In genomic region chr18:71784777-71785176, GRCh38 we compare ENCODE assay signal across 10 cellular contexts.
DNase-seq lines count a peak whose midpoint lies in the region; ATAC-seq and TF ChIP-seq lines count a peak whose summit lies in the region.
"Had no signal": no experiment of that assay in that cellular context is flagged by ENCODE, and none has a peak within 500 bp of the region (broad histone marks: within the 10 kb centered on the region; RNA-seq: fewer than 3 reads in every experiment).

No MANE protein-coding gene starts in this region.

- no peaks in the 10 kb centered on the region for H3F3A ChIP-seq in DOHH2 (ENCODE audit: control insufficient read depth, insufficient read depth)

- DNase-seq in H4 (ENCODE audit: low spot score) = peak; percentile 30
- peak; percentile 65 for DNase-seq in OCI-M1 (lab: John Stamatoyannopoulos, UW)
- DNase-seq in glomerular endothelial cell (ENCODE audit: extremely low read depth, low read depth, low spot score) = peak; percentile 20
- DNase-seq in nucleus accumbens (lab: John Stamatoyannopoulos, UW) = no peak
- DNase-seq in GF-D8 (lab: John Stamatoyannopoulos, UW) = no peak
- DNase-seq in cerebellar nuclear complex (lab: John Stamatoyannopoulos, UW) = no peak
- DNase-seq: activated CD4-positive, alpha-beta T cell treated with anti-CD3 and anti-CD28 coated beads, Interleukin-2, amount 10 ng/mL, durations not matched to agents 7 days and 5 days had no signal

- H3K4me1 ChIP-seq in DOHH2 (ENCODE audit: control insufficient read depth, low read length) = no peaks in the 10 kb centered on the region

- no peak overlapping the region for H3K4me2 ChIP-seq in DOHH2 (ENCODE audit: low read length)

- TF ChIP-seq CTCF in DOHH2 (IDR thresholded peaks at IDR 0.05; ENCODE audit: low read depth, low read length, poor library complexity, severe bottlenecking) = peak; percentile 60

- H3K27me3 ChIP-seq in DOHH2 (ENCODE audit: control insufficient read depth, low read length) = no peaks in the 10 kb centered on the region

- H3K27ac ChIP-seq in DOHH2 (ENCODE audit: low read depth, low read length) = no peak overlapping the region
- H3K27ac ChIP-seq: epithelial cell of prostate had no signal

- no peaks in the 10 kb centered on the region for H3K36me3 ChIP-seq in DOHH2 (ENCODE audit: control insufficient read depth, low read length)

- no peaks in the 10 kb centered on the region for H3K9me3 ChIP-seq in DOHH2 (ENCODE audit: control insufficient read depth, insufficient read depth, low read length)

- H4K20me1 ChIP-seq in DOHH2 (ENCODE audit: control insufficient read depth, insufficient read depth, low read depth, low read length) = no peaks in the 10 kb centered on the region

- H3K79me2 ChIP-seq in DOHH2 (ENCODE audit: control insufficient read depth, low read length) = no peaks in the 10 kb centered on the region

- no peak overlapping the region for H3K4me3 ChIP-seq in DOHH2 (ENCODE audit: low read length)

- H3K9me2 ChIP-seq in DOHH2 (replicated peaks; ENCODE audit: control insufficient read depth, low read length) = no peaks in the 10 kb centered on the region

- no peak for ATAC-seq in GM21423 (IDR thresholded peaks at IDR 0.05; ENCODE audit: unreplicated experiment)

Comparison
In these comparisons a context has a peak if more than half of its experiments do, and no peak if none do; other contexts are left out.
1. DNase-seq: peak in H4 (single experiment), OCI-M1 (single experiment) and glomerular endothelial cell (single experiment); none in nucleus accumbens (0 of 56), GF-D8 (single experiment) and cerebellar nuclear complex (0 of 2).